In the genomic region with DNA sequence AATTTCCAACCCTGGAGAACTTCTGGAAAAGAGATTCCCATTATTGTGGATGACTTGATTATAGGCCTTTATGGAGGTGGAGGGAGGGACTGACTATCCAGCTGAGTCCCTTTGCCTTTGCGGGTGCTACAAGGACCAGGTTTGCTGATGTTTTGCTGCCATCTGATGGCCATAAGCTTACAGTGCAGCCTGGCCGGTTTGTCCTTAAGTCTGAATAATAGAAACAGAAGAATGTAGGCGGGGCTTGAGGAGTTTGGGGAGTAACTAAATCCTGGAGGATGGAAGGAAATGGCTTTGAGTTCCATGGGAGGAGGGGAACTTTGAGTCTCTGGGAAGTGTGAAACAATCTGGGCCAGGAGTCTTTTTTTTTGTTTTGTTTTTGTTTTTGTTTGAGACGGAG, we compare ENCODE assay signal across 8 cellular contexts. TPM values are rescaled to one million over a fixed set of nuclear protein-coding genes. Genes with fewer than 3 reads are reported as not detected.
A peak's percentile ranks its signal among the peaks of the same experiment; 100 is the strongest.
DNase-seq lines count a peak whose midpoint lies in the region; ATAC-seq and TF ChIP-seq lines count a peak whose summit lies in the region.

No MANE protein-coding gene starts in this region.

- WGBS in right lobe of liver (ENCODE audit: insufficient coverage, low coverage, low lambda C conversion rate, missing lambda C conversion rate): 5% methylated on average over 4 of the region's 4 CpGs

- TF ChIP-seq POLR2A in right lobe of liver (IDR thresholded peaks at IDR 0.05): no peak

- H3K4me3 ChIP-seq in AG09309 (ENCODE audit: control insufficient read depth, low read depth, low read length) (no peak overlapping the region), right lobe of liver (no peak overlapping the region)

- no peak overlapping the region for H3K27ac ChIP-seq in right lobe of liver

- peak; percentile 82 for ATAC-seq in GM18907 (IDR thresholded peaks at IDR 0.05; ENCODE audit: unreplicated experiment)
- ATAC-seq in HG03432 (IDR thresholded peaks at IDR 0.05; ENCODE audit: unreplicated experiment): peak; percentile 86
- ATAC-seq in right lobe of liver: peak; percentile 96 to 99 (median 98)

- peak; percentile 83 for DNase-seq in AG09309 (ENCODE audit: low read depth)
- DNase-seq in NCI-H526 (lab: John Stamatoyannopoulos, UW): peak; percentile 87 to 95
- peak; percentile 91 for DNase-seq in activated CD4-positive, alpha-beta T cell treated with anti-CD3 and anti-CD28 coated beads, Interleukin-2, amount 10 ng/mL, durations not matched to agents 24 days and 14 days
- peak; percentile 94 for DNase-seq in dedifferentiated amniotic fluid mesenchymal stem cell (ENCODE audit: extremely low spot score)
- peak in 2 of 3 donors; percentile 64 to 76 for DNase-seq in right lobe of liver
- peak; percentile 32 for DNase-seq in stimulated activated CD8-positive, alpha-beta memory T cell treated with anti-CD3 and anti-CD28 coated beads, Interleukin-12 subunit alpha, Interleukin-12 subunit beta, amount 100 ng/mL, for 4 hours (ENCODE audit: low read depth)

- H3K4me3 Mint-ChIP-seq in activated CD4-positive, alpha-beta T cell treated with anti-CD3 and anti-CD28 coated beads, Interleukin-2, amount 10 ng/mL, durations not matched to agents 24 days and 14 days: no peak overlapping the region

- intact Hi-C loops in activated CD4-positive, alpha-beta T cell treated with anti-CD3 and anti-CD28 coated beads, Interleukin-2, amount 10 ng/mL, durations not matched to agents 24 days and 14 days (cut with micrococcal nuclease): loop anchor here (1.0 to 2.0 kb wide), 3 partner anchors 30 to 162 kb away; no protein-coding TSS in a partner anchor
- intact Hi-C loops in right lobe of liver (cut with DNase I): loop anchor here in 1 of 2 donors (10.0 kb wide), 1 partner anchor 160 kb away; no protein-coding TSS in a partner anchor

- TF ChIP-seq CTCF in AG09309 (IDR thresholded peaks at IDR 0.05; ENCODE audit: control insufficient read depth, insufficient read depth, low read depth, low read length, missing control alignments) (peak; percentile 95), right lobe of liver (IDR thresholded peaks at IDR 0.05) (peak; percentile 89 to 94 (median 92))

- no peaks in the 10 kb centered on the region for H3K36me3 ChIP-seq in right lobe of liver

- peaks cover 29% of the 10 kb centered on the region for H3K27me3 Mint-ChIP-seq in activated CD4-positive, alpha-beta T cell treated with anti-CD3 and anti-CD28 coated beads, Interleukin-2, amount 10 ng/mL, durations not matched to agents 24 days and 14 days

- H3K27ac Mint-ChIP-seq in activated CD4-positive, alpha-beta T cell treated with anti-CD3 and anti-CD28 coated beads, Interleukin-2, amount 10 ng/mL, durations not matched to agents 24 days and 14 days: no peak overlapping the region

- H3K4me1 ChIP-seq in right lobe of liver: no peaks in the 10 kb centered on the region

- H3K4me1 Mint-ChIP-seq in activated CD4-positive, alpha-beta T cell treated with anti-CD3 and anti-CD28 coated beads, Interleukin-2, amount 10 ng/mL, durations not matched to agents 24 days and 14 days: peaks cover 4% of the 10 kb centered on the region

- H3K9me3 ChIP-seq in right lobe of liver: no peaks in the 10 kb centered on the region

- H3K27me3 ChIP-seq in right lobe of liver: no peaks in the 10 kb centered on the region

- no peaks in the 10 kb centered on the region for H3K36me3 Mint-ChIP-seq in activated CD4-positive, alpha-beta T cell treated with anti-CD3 and anti-CD28 coated beads, Interleukin-2, amount 10 ng/mL, durations not matched to agents 24 days and 14 days (ENCODE audit: low read depth)

- no peaks in the 10 kb centered on the region for H3K9me3 Mint-ChIP-seq in activated CD4-positive, alpha-beta T cell treated with anti-CD3 and anti-CD28 coated beads, Interleukin-2, amount 10 ng/mL, durations not matched to agents 24 days and 14 days

RNA-seq across cellular contexts. Expression of a gene that starts 55.7 kb away (rescaled TPM):
- total RNA-seq in activated CD4-positive, alpha-beta T cell treated with anti-CD3 and anti-CD28 coated beads, Interleukin-2, amount 10 ng/mL, durations not matched to agents 24 days and 14 days: not detected in 2 replicates
- total RNA-seq in right lobe of liver: 1 to 10 TPM; 5.4 to 8.9 (median 7.1) TPM

Comparison
In these comparisons a context has a peak if more than half of its experiments do, and no peak if none do; other contexts are left out.
1. DNase-seq: peak in every context shown above with its lines; median percentile 94 in dedifferentiated amniotic fluid mesenchymal stem cell; 91 in NCI-H526; 91 in activated CD4-positive, alpha-beta T cell treated with anti-CD3 and anti-CD28 coated beads, Interleukin-2, amount 10 ng/mL, durations not matched to agents 24 days and 14 days; 83 in AG09309; 70 in right lobe of liver; 32 in stimulated activated CD8-positive, alpha-beta memory T cell treated with anti-CD3 and anti-CD28 coated beads, Interleukin-12 subunit alpha, Interleukin-12 subunit beta, amount 100 ng/mL, for 4 hours.